Comparison of ENCODE assay signal across 8 cellular contexts in genomic region chr21:45363921-45364463, GRCh38. TPM values are rescaled to one million over a fixed set of nuclear protein-coding genes. Genes with fewer than 3 reads are reported as not detected.
DNase-seq lines count a peak whose midpoint lies in the region; ATAC-seq, FAIRE-seq and TF ChIP-seq lines count a peak whose summit lies in the region.

No MANE protein-coding gene starts in this region.

- H3K27me3 Mint-ChIP-seq in MCF 10A (ENCODE audit: insufficient read depth, unreplicated experiment), result no peaks in the 10 kb centered on the region

- H3K4me1 Mint-ChIP-seq in MCF 10A (ENCODE audit: insufficient read depth, unreplicated experiment), result peaks cover 29% of the 10 kb centered on the region

- peak overlapping the region in 1 of 2 donors; percentile 66 for H3K9ac ChIP-seq in kidney (ENCODE audit: low read length in 2 of 2)

- H3K27me3 ChIP-seq in SJCRH30, result no peaks in the 10 kb centered on the region

- H3K36me3 ChIP-seq in SJCRH30 (no peaks in the 10 kb centered on the region), kidney (ENCODE audit: control insufficient read depth in 1 of 2, insufficient read depth in 2 of 2, low read length in 2 of 2) (no peaks in the 10 kb centered on the region)

- peak overlapping the region; percentile 95 for H3K27ac ChIP-seq in SJCRH30
- peak overlapping the region; percentile 92 to 98 for H3K27ac ChIP-seq in kidney (ENCODE audit: low read depth in 2 of 2, low read length in 2 of 2)

- POLR2A ChIA-PET in MCF 10A (lab: Yijun Ruan, JAX), result interaction anchor here (0.6 to 2.1 kb wide), 7 partner anchors 9 to 865 kb away, joined by 3 to 11 read pairs (median 3); no protein-coding TSS in a partner anchor

- H3K4me1 ChIP-seq in SJCRH30, result peaks cover 34% of the 10 kb centered on the region
- H3K4me1 ChIP-seq in kidney (ENCODE audit: control insufficient read depth in 1 of 2, insufficient read depth in 1 of 2, low read depth in 1 of 2, low read length in 2 of 2), result peaks cover 9 to 11% of the 10 kb centered on the region in 2 donors

- H3K4me3 Mint-ChIP-seq in MCF 10A (ENCODE audit: unreplicated experiment), result peak overlapping the region; percentile 63

- H3K4me3 ChIP-seq in SJCRH30, result no peak overlapping the region
- no peak overlapping the region for H3K4me3 ChIP-seq in kidney (ENCODE audit: low read length in 2 of 2)

- ATAC-seq in GM21381 (IDR thresholded peaks at IDR 0.05; ENCODE audit: unreplicated experiment) (no peak), GM18909 (IDR thresholded peaks at IDR 0.05; ENCODE audit: poor library complexity, unreplicated experiment) (no peak)

- H3K9me3 Mint-ChIP-seq in MCF 10A (ENCODE audit: unreplicated experiment), result no peaks in the 10 kb centered on the region

- no peak for TF ChIP-seq POLR2A in GM12891 (IDR thresholded peaks at IDR 0.05; ENCODE audit: low read depth, low read length)

- no TSS peak for BruUV-seq in MCF 10A (replicated peaks; lab: Mats Ljungman, UMichigan)

- H3K27ac Mint-ChIP-seq in MCF 10A (ENCODE audit: low read depth, unreplicated experiment), result peak overlapping the region; percentile 85

- peak; percentile 16 for FAIRE-seq in GM12891 (lab: Jason Lieb, UNC)
- peak; percentile 88 for FAIRE-seq in kidney (lab: Jason Lieb, UNC)

- DNase-seq in GM12891 (ENCODE audit: insufficient read length, low spot score) (peak; percentile 64), SJCRH30 (peak; percentile 74 to 77), MCF 10A (ENCODE audit: unreplicated experiment) (peak; percentile 96), kidney (peak; percentile 95), NCI-H345 treated with DMSO at 0.1 percent for 48 hours (lab: John Stamatoyannopoulos, UW; ENCODE audit: unreplicated experiment) (no peak)
- peak; percentile 33 for DNase-seq in stimulated activated CD4-positive, alpha-beta T cell treated with anti-CD3 and anti-CD28 coated beads, Interleukin-12 subunit alpha, Interleukin-12 subunit beta, amount 100 ng/mL, for 4 hours

- TF ChIP-seq CTCF in MCF 10A (IDR thresholded peaks at IDR 0.05; ENCODE audit: unreplicated experiment) (no peak), kidney (IDR thresholded peaks at IDR 0.05; ENCODE audit: borderline replicate concordance, extremely low read depth, insufficient read depth) (no peak)

- CTCF ChIA-PET in MCF 10A (lab: Yijun Ruan, JAX), result interaction anchor here (0.6 kb wide), 1 partner anchor 38 kb away, joined by 3 read pairs; no protein-coding TSS in a partner anchor

- no peaks in the 10 kb centered on the region for H3K36me3 Mint-ChIP-seq in MCF 10A (ENCODE audit: insufficient read depth, unreplicated experiment)

- H3K9me3 ChIP-seq in SJCRH30 (replicated peaks) (no peaks in the 10 kb centered on the region), kidney (ENCODE audit: control insufficient read depth in 1 of 2, low read length in 2 of 2) (no peaks in the 10 kb centered on the region)

- intact Hi-C loops in MCF 10A (cut with micrococcal nuclease), result loop anchor here (1.0 to 5.0 kb wide), 2 partner anchors 9 to 63 kb away; no protein-coding TSS in a partner anchor
- intact Hi-C loops in kidney (cut with DNase I), result no loop called here

TF ChIP-seq in GM12891, 5 proteins besides CTCF, POLR2A, EP300 and RAD21:
- TF ChIP-seq TAF1 (IDR thresholded peaks at IDR 0.05; ENCODE audit: low read depth, low read length), result no peak
- TF ChIP-seq PAX5 (IDR thresholded peaks at IDR 0.05; ENCODE audit: insufficient read depth, low read length, severe bottlenecking), result no peak
- TF ChIP-seq POLR2AphosphoS5 (IDR thresholded peaks at IDR 0.05; ENCODE audit: low read depth, low read length), result no peak
- TF ChIP-seq SPI1 (IDR thresholded peaks at IDR 0.05; ENCODE audit: low read depth, low read length), result no peak

RNA-seq across cellular contexts. Expression of gene COL18A1, which starts 41.0 kb away (rescaled TPM):
- polyA plus RNA-seq in GM12891 (2012; ENCODE audit: low read depth, missing spikeins), result 0.54 TPM
- 18.5 and 19.5 TPM in 2 replicates for total RNA-seq in SJCRH30 (2014; rRNA removed; shearing (Covaris generic))
- total RNA-seq in MCF 10A (2022), result 2.1 and 3.4 TPM in 2 replicates
- total RNA-seq in kidney, result 316 TPM
- 150 TPM for polyA plus RNA-seq in kidney (ENCODE audit: insufficient read depth, low read depth, low replicate concordance)

Comparison
In these comparisons a context has a peak if more than half of its experiments do, and no peak if none do; other contexts are left out.
1. RNA of gene COL18A1, which starts 41.0 kb away (total RNA-seq): 316 TPM in kidney (single experiment); 18.5 to 19.5 TPM in SJCRH30 and 2.1 to 3.4 TPM in MCF 10A; every median in the first group is over 10 times any median in the second.